ENCODE assay signal across 27 cellular contexts in genomic region chr9:116633444-116633843, GRCh38. TPM values are rescaled to one million over a fixed set of nuclear protein-coding genes. Genes with fewer than 3 reads are reported as not detected.
DNase-seq lines count a peak whose midpoint lies in the region; ATAC-seq, FAIRE-seq and TF ChIP-seq lines count a peak whose summit lies in the region.
"Had no signal": no experiment of that assay in that cellular context is flagged by ENCODE, and none has a peak within 500 bp of the region (broad histone marks: within the 10 kb centered on the region; RNA-seq: fewer than 3 reads in every experiment).

No MANE protein-coding gene starts in this region.

- peaks cover 7% of the 10 kb centered on the region for H3K9me3 ChIP-seq in mesenchymal stem cell (ENCODE audit: control insufficient read depth, low read length)
- H3K9me3 ChIP-seq in PC-3 (ENCODE audit: low read length): no peaks in the 10 kb centered on the region
- H3K9me3 ChIP-seq: testis had no signal

- no peaks in the 10 kb centered on the region; the same call in 1 of the 2 replicates for H3K27me3 Mint-ChIP-seq in HFFc6 (ENCODE audit: insufficient read depth)
- no peaks in the 10 kb centered on the region for H3K27me3 Mint-ChIP-seq in stimulated activated naive CD8-positive, alpha-beta T cell treated with anti-CD3 and anti-CD28 coated beads, Interleukin-15, amount 100 ng/mL, for 72 hours
- H3K27me3 Mint-ChIP-seq: activated CD4-positive, alpha-beta T cell treated with anti-CD3 and anti-CD28 coated beads, Interleukin-2, amount 10 ng/mL, durations not matched to agents 24 days and 14 days; progenitor cell of endocrine pancreas; T-helper 17 cell had no signal

- H3K4me2 ChIP-seq in mesenchymal stem cell (ENCODE audit: low read length, poor library complexity, severe bottlenecking) (no peak overlapping the region), PC-3 (ENCODE audit: low read length) (no peak overlapping the region)
- H3K4me2 ChIP-seq: neural progenitor cell had no signal

- no peak for DNase-seq in HFFc6
- DNase-seq in fibroblast of mammary gland (ENCODE audit: low read depth): peak; percentile 84
- DNase-seq in mesenchymal stem cell: peak; percentile 65
- no peak for DNase-seq in stimulated activated naive CD8-positive, alpha-beta T cell treated with anti-CD3 and anti-CD28 coated beads, Interleukin-15, amount 100 ng/mL, for 72 hours
- DNase-seq in mucosa of gallbladder (ENCODE audit: low spot score): no peak
- DNase-seq in frontal cortex (ENCODE audit: low spot score in 2 of 2): no peak
- DNase-seq in PC-3: no peak
- DNase-seq: activated CD4-positive, alpha-beta T cell treated with anti-CD3 and anti-CD28 coated beads, Interleukin-2, amount 10 ng/mL, durations not matched to agents 24 days and 14 days; activated naive CD4-positive, alpha-beta T cell treated with anti-CD3 and anti-CD28 coated beads, Interleukin-2, amount 50 U/mL, for 16 hours; C1 segment of cervical spinal cord; DMS79 treated with DMSO at 0.1 percent for 48 hours; Karpas-422; kidney; NCI-H1092; NCI-H187 treated with DMSO at 0.1 percent for 48 hours; NCI-H526; T-helper 17 cell; testis had no signal

- H2AK5ac ChIP-seq in mesenchymal stem cell (ENCODE audit: low read length, severe bottlenecking): no peak overlapping the region

- H4K91ac ChIP-seq in mesenchymal stem cell (ENCODE audit: low read length): no peak overlapping the region

- intact Hi-C loops in PC-3 (cut with micrococcal nuclease): no loop called here

- peak overlapping the region; percentile 43 for H3K4me3 ChIP-seq in ACC112 (ENCODE audit: low read depth, low read length)
- no peak overlapping the region for H3K4me3 ChIP-seq in fibroblast of mammary gland (ENCODE audit: control insufficient read depth, low read depth, low read length)
- peak overlapping the region in 1 of 2 experiments; percentile 18 for H3K4me3 ChIP-seq in mesenchymal stem cell (ENCODE audit: insufficient read depth in 1 of 2, low read depth in 1 of 2, low read length in 2 of 2)
- no peak overlapping the region for H3K4me3 ChIP-seq in PC-3 (ENCODE audit: low read length)
- H3K4me3 ChIP-seq: GM12878, neural progenitor cell, skin epidermis, testis had no signal

- H3K9me2 ChIP-seq in PC-3 (replicated peaks; ENCODE audit: low read length): no peaks in the 10 kb centered on the region

- no peak overlapping the region for H3K4ac ChIP-seq in mesenchymal stem cell (ENCODE audit: low read depth in 1 of 2, low read length in 2 of 2)

- H3K79me2 ChIP-seq in ACC112 (ENCODE audit: control insufficient read depth, insufficient read depth, low read length, unreplicated experiment) (no peaks in the 10 kb centered on the region), PC-3 (ENCODE audit: low read length) (no peaks in the 10 kb centered on the region)

- FAIRE-seq in frontal cortex (lab: Jason Lieb, UNC): no peak
- FAIRE-seq: GM12878, kidney, urothelium cell line had no signal

- no peak overlapping the region for H3K23ac ChIP-seq in mesenchymal stem cell (ENCODE audit: low read length in 2 of 2)

- BruUV-seq in PC-3 (replicated peaks; lab: Mats Ljungman, UMichigan): no TSS peak

- H3K4me1 Mint-ChIP-seq in HFFc6 (ENCODE audit: low read depth): peaks cover 32% of the 10 kb centered on the region
- H3K4me1 Mint-ChIP-seq in stimulated activated naive CD8-positive, alpha-beta T cell treated with anti-CD3 and anti-CD28 coated beads, Interleukin-15, amount 100 ng/mL, for 72 hours: no peaks in the 10 kb centered on the region
- H3K4me1 Mint-ChIP-seq: activated CD4-positive, alpha-beta T cell treated with anti-CD3 and anti-CD28 coated beads, Interleukin-2, amount 10 ng/mL, durations not matched to agents 24 days and 14 days; neural progenitor cell; T-helper 17 cell had no signal

- no peaks in the 10 kb centered on the region for H3K36me3 ChIP-seq in ACC112 (ENCODE audit: insufficient read depth, low read length)
- no peaks in the 10 kb centered on the region for H3K36me3 ChIP-seq in mesenchymal stem cell (ENCODE audit: control insufficient read depth in 1 of 2, insufficient read depth in 2 of 2, low read depth in 1 of 2, low read length in 2 of 2)
- no peaks in the 10 kb centered on the region for H3K36me3 ChIP-seq in PC-3 (ENCODE audit: low read depth, low read length)
- H3K36me3 ChIP-seq: neural progenitor cell had no signal

- H3K27ac ChIP-seq in ACC112 (ENCODE audit: low read depth, low read length) (peak overlapping the region; percentile 85), mesenchymal stem cell (ENCODE audit: low read length, poor library complexity, severe bottlenecking) (no peak overlapping the region), PC-3 (ENCODE audit: low read length) (no peak overlapping the region)
- H3K27ac ChIP-seq: epithelial cell of prostate, neural progenitor cell, testis, VCaP had no signal

- peak overlapping the region; percentile 14 for H3K9ac ChIP-seq in mesenchymal stem cell (ENCODE audit: low read length)
- no peak overlapping the region for H3K9ac ChIP-seq in PC-3 (ENCODE audit: low read length)
- H3K9ac ChIP-seq: neural progenitor cell had no signal

- H2BK12ac ChIP-seq in mesenchymal stem cell (ENCODE audit: low read length in 2 of 2): no peak overlapping the region

- POLR2A ChIA-PET in PC-3 (lab: Charles Lee; ENCODE audit: unreplicated experiment): no interaction called here

- peak overlapping the region; percentile 24 for H3K4me3 Mint-ChIP-seq in HFFc6
- H3K4me3 Mint-ChIP-seq in stimulated activated naive CD8-positive, alpha-beta T cell treated with anti-CD3 and anti-CD28 coated beads, Interleukin-15, amount 100 ng/mL, for 72 hours: no peak overlapping the region
- H3K4me3 Mint-ChIP-seq: activated CD4-positive, alpha-beta T cell treated with anti-CD3 and anti-CD28 coated beads, Interleukin-2, amount 10 ng/mL, durations not matched to agents 24 days and 14 days; activated T-helper 1 cell treated with anti-CD3 and anti-CD28 coated beads, Interleukin-12 subunit alpha, Interleukin-12 subunit beta, Interleukin-2, Interleukin-4 antibody, amounts not matched to agents 30 ng/mL and 10 ng/mL and 1 ng/mL, durations not matched to agents 14 hours and 24 hours and 36 hours; neural progenitor cell; T-helper 17 cell had no signal

- peak overlapping the region; percentile 38 for H3K27ac Mint-ChIP-seq in HFFc6
- no peak overlapping the region for H3K27ac Mint-ChIP-seq in stimulated activated naive CD8-positive, alpha-beta T cell treated with anti-CD3 and anti-CD28 coated beads, Interleukin-15, amount 100 ng/mL, for 72 hours
- H3K27ac Mint-ChIP-seq: activated CD4-positive, alpha-beta T cell treated with anti-CD3 and anti-CD28 coated beads, Interleukin-2, amount 10 ng/mL, durations not matched to agents 24 days and 14 days; activated T-helper 1 cell treated with anti-CD3 and anti-CD28 coated beads, Interleukin-12 subunit alpha, Interleukin-12 subunit beta, Interleukin-2, Interleukin-4 antibody, amounts not matched to agents 30 ng/mL and 10 ng/mL and 1 ng/mL, durations not matched to agents 14 hours and 24 hours and 36 hours; neural progenitor cell; progenitor cell of endocrine pancreas; T-helper 17 cell had no signal

- H3K36me3 Mint-ChIP-seq in HFFc6 (ENCODE audit: low read depth): no peaks in the 10 kb centered on the region; the same call in 1 of the 2 replicates
- H3K36me3 Mint-ChIP-seq: neural progenitor cell had no signal

- no peak overlapping the region for H3K14ac ChIP-seq in mesenchymal stem cell (ENCODE audit: low read length in 2 of 2)

- ATAC-seq in stimulated activated naive CD8-positive, alpha-beta T cell treated with anti-CD3 and anti-CD28 coated beads, Interleukin-15, amount 100 ng/mL, for 72 hours: no peak
- ATAC-seq in PC-3: no peak
- ATAC-seq: GM12878, T-helper 17 cell had no signal

- H3K9me3 Mint-ChIP-seq in HFFc6: no peaks in the 10 kb centered on the region
- no peaks in the 10 kb centered on the region for H3K9me3 Mint-ChIP-seq in stimulated activated naive CD8-positive, alpha-beta T cell treated with anti-CD3 and anti-CD28 coated beads, Interleukin-15, amount 100 ng/mL, for 72 hours
- H3K9me3 Mint-ChIP-seq: activated CD4-positive, alpha-beta T cell treated with anti-CD3 and anti-CD28 coated beads, Interleukin-2, amount 10 ng/mL, durations not matched to agents 24 days and 14 days; activated T-helper 1 cell treated with anti-CD3 and anti-CD28 coated beads, Interleukin-12 subunit alpha, Interleukin-12 subunit beta, Interleukin-2, Interleukin-4 antibody, amounts not matched to agents 30 ng/mL and 10 ng/mL and 1 ng/mL, durations not matched to agents 14 hours and 24 hours and 36 hours; neural progenitor cell had no signal

- peaks cover 17% of the 10 kb centered on the region for H3K4me1 ChIP-seq in ACC112 (ENCODE audit: control insufficient read depth, insufficient read depth, low read length, unreplicated experiment)
- no peaks in the 10 kb centered on the region for H3K4me1 ChIP-seq in mesenchymal stem cell (ENCODE audit: control insufficient read depth, insufficient read depth, low read depth, low read length)
- H3K4me1 ChIP-seq in PC-3 (ENCODE audit: insufficient read depth, low read length): no peaks in the 10 kb centered on the region
- H3K4me1 ChIP-seq: neural progenitor cell, testis had no signal

- H2BK15ac ChIP-seq in mesenchymal stem cell (ENCODE audit: low read depth, poor library complexity, severe bottlenecking): no peak overlapping the region

- no peak overlapping the region for H4K8ac ChIP-seq in mesenchymal stem cell (ENCODE audit: low read length)

- no peak overlapping the region for H2BK120ac ChIP-seq in mesenchymal stem cell (ENCODE audit: low read depth, low read length)

- WGBS in mesenchymal stem cell: 63% methylated on average over 3 of the region's 3 CpGs

- TF ChIP-seq CTCF in HFFc6 (IDR thresholded peaks at IDR 0.05): no peak
- TF ChIP-seq CTCF in fibroblast of mammary gland (conservative IDR thresholded peaks at IDR 0.05; ENCODE audit: control insufficient read depth, insufficient read depth, low read depth, low read length): no peak
- TF ChIP-seq CTCF in PC-3 (conservative IDR thresholded peaks at IDR 0.05; ENCODE audit: low read depth, low read length): no peak

- H3F3A ChIP-seq in PC-3 (ENCODE audit: low read length, unreplicated experiment): no peaks in the 10 kb centered on the region

- no peaks in the 10 kb centered on the region for H3K79me1 ChIP-seq in mesenchymal stem cell (replicated peaks; ENCODE audit: low read length, poor library complexity, severe bottlenecking)

- H3K27me3 ChIP-seq in ACC112 (ENCODE audit: insufficient read depth, low read length) (no peaks in the 10 kb centered on the region), mesenchymal stem cell (ENCODE audit: control insufficient read depth in 1 of 2, insufficient read depth in 1 of 2, low read length in 2 of 2) (no peaks in the 10 kb centered on the region), PC-3 (ENCODE audit: low read length) (no peaks in the 10 kb centered on the region)
- H3K27me3 ChIP-seq: neural progenitor cell, testis had no signal

- CTCF ChIA-PET in PC-3 (lab: Charles Lee): no interaction called here

- H2BK5ac ChIP-seq in mesenchymal stem cell (ENCODE audit: low read depth, low read length, poor library complexity, severe bottlenecking): no peak overlapping the region

- H4K20me1 ChIP-seq in PC-3 (ENCODE audit: low read length): no peaks in the 10 kb centered on the region

- H2AFZ ChIP-seq in ACC112 (ENCODE audit: low read length, unreplicated experiment): no peak overlapping the region
- H2AFZ ChIP-seq in mesenchymal stem cell (ENCODE audit: low read depth, low read length): no peak overlapping the region
- H2AFZ ChIP-seq in PC-3 (ENCODE audit: low read length): no peak overlapping the region
- H2AFZ ChIP-seq: neural progenitor cell had no signal

- no peak overlapping the region for H3K18ac ChIP-seq in mesenchymal stem cell (ENCODE audit: low read depth in 1 of 2, low read length in 2 of 2)

RNA-seq across cellular contexts. Expression of gene TRIM32, which starts 53.7 kb away (rescaled TPM):
- total RNA-seq in HFFc6 (2021; fragmentation: NEBNext Ultra II Directional; extraction: Animal tissue kit (Norgen Biotek cat#: 25700)): 10 to 100 TPM; 53.7 to 71.6 (median 60.3) TPM
- 12.1 TPM for polyA plus RNA-seq in mesenchymal stem cell (2013, experiment 1 of 2)
- polyA plus RNA-seq in mesenchymal stem cell (2013, experiment 2 of 2): 11.4 TPM
- 28.7 TPM for total RNA-seq in mucosa of gallbladder
- total RNA-seq in frontal cortex: 19.6 TPM
- 8.1 and 11.6 TPM in 2 replicates for total RNA-seq in PC-3 (2014; rRNA removed)

Comparison
In these comparisons a context has a peak if more than half of its experiments do, and no peak if none do; other contexts are left out.
1. DNase-seq: peak in fibroblast of mammary gland (single experiment) and mesenchymal stem cell (single experiment); none in HFFc6 (single experiment), stimulated activated naive CD8-positive, alpha-beta T cell treated with anti-CD3 and anti-CD28 coated beads, Interleukin-15, amount 100 ng/mL, for 72 hours (0 of 2), mucosa of gallbladder (single experiment), frontal cortex (0 of 2) and PC-3 (single experiment).